In the genomic region with DNA sequence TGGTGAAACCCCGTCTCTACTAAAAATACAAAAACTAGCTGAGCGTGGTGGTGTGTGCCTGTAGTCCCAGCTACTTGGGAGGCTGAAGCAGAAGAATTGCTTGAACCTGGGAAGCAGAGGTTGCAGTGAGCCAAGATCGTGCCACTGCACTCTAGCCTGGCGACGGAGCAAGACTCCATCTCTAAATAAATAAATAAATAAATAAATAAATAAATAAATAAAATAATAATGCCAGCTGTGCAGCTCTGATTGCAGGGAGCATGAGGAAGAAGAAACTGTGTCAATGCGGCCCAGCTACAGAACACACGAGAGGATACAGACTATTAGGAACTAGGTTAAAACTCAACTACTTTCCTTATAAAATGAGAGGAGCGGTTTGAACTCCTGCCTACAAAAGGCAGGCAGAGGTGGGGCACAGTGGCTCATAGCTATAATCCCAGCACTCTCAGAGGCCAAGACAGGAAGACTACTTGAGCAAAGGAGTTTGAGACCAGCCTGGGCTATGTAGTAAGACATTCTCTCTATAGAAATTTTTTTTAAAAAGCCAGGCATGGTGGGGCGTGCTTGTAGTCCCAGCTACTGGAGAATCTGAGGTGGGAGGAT, we compare ENCODE assay signal across 1 cellular context.
TF ChIP-seq lines count a peak whose summit lies in the region.

No MANE protein-coding gene starts in this region.

TF ChIP-seq in HEK293, 187 proteins besides CTCF, POLR2A, EP300 and RAD21:
- TF ChIP-seq ZNF394 (tag by site-specific recombination; IDR thresholded peaks at IDR 0.05; ENCODE audit: borderline replicate concordance) (peak; percentile 75; the same call in 1 of the 2 replicates), ZNF266 (tag by site-specific recombination; IDR thresholded peaks at IDR 0.05; ENCODE audit: low read depth) (0 out of 2 replicates have a peak, but pooled peaks have one; percentile 27), ZNF791 (tag by site-specific recombination; IDR thresholded peaks at IDR 0.05) (0 out of 2 replicates have a peak, but pooled peaks have one; percentile 18), ZNF654 (tag by site-specific recombination; IDR thresholded peaks at IDR 0.05; ENCODE audit: low read depth) (peak; percentile 26), ZNF558 (tag by site-specific recombination; IDR thresholded peaks at IDR 0.05) (0 out of 2 replicates have a peak, but pooled peaks have one; percentile 29), ZNF140 (tag by site-specific recombination; IDR thresholded peaks at IDR 0.05) (0 out of 2 replicates have a peak, but pooled peaks have one; percentile 14), ZNF426 (tag by site-specific recombination; IDR thresholded peaks at IDR 0.05) (peak; percentile 57), ZNF555 (tag by site-specific recombination; conservative IDR thresholded peaks at IDR 0.05) (peak; percentile 43), ZBTB8A (tag by site-specific recombination; IDR thresholded peaks at IDR 0.05) (0 out of 2 replicates have a peak, but pooled peaks have one; percentile 39)
- TF ChIP-seq, protein P1, sequence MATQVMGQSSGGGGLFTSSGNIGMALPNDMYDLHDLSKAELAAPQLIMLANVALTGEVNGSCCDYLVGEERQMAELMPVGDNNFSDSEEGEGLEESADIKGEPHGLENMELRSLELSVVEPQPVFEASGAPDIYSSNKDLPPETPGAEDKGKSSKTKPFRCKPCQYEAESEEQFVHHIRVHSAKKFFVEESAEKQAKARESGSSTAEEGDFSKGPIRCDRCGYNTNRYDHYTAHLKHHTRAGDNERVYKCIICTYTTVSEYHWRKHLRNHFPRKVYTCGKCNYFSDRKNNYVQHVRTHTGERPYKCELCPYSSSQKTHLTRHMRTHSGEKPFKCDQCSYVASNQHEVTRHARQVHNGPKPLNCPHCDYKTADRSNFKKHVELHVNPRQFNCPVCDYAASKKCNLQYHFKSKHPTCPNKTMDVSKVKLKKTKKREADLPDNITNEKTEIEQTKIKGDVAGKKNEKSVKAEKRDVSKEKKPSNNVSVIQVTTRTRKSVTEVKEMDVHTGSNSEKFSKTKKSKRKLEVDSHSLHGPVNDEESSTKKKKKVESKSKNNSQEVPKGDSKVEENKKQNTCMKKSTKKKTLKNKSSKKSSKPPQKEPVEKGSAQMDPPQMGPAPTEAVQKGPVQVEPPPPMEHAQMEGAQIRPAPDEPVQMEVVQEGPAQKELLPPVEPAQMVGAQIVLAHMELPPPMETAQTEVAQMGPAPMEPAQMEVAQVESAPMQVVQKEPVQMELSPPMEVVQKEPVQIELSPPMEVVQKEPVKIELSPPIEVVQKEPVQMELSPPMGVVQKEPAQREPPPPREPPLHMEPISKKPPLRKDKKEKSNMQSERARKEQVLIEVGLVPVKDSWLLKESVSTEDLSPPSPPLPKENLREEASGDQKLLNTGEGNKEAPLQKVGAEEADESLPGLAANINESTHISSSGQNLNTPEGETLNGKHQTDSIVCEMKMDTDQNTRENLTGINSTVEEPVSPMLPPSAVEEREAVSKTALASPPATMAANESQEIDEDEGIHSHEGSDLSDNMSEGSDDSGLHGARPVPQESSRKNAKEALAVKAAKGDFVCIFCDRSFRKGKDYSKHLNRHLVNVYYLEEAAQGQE (tag by site-specific recombination; IDR thresholded peaks at IDR 0.05) = 0 out of 2 replicates have a peak, but pooled peaks have one; percentile 24
- TF ChIP-seq, protein P2, sequence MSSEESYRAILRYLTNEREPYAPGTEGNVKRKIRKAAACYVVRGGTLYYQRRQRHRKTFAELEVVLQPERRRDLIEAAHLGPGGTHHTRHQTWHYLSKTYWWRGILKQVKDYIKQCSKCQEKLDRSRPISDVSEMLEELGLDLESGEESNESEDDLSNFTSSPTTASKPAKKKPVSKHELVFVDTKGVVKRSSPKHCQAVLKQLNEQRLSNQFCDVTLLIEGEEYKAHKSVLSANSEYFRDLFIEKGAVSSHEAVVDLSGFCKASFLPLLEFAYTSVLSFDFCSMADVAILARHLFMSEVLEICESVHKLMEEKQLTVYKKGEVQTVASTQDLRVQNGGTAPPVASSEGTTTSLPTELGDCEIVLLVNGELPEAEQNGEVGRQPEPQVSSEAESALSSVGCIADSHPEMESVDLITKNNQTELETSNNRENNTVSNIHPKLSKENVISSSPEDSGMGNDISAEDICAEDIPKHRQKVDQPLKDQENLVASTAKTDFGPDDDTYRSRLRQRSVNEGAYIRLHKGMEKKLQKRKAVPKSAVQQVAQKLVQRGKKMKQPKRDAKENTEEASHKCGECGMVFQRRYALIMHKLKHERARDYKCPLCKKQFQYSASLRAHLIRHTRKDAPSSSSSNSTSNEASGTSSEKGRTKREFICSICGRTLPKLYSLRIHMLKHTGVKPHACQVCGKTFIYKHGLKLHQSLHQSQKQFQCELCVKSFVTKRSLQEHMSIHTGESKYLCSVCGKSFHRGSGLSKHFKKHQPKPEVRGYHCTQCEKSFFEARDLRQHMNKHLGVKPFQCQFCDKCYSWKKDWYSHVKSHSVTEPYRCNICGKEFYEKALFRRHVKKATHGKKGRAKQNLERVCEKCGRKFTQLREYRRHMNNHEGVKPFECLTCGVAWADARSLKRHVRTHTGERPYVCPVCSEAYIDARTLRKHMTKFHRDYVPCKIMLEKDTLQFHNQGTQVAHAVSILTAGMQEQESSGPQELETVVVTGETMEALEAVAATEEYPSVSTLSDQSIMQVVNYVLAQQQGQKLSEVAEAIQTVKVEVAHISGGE (tag by site-specific recombination; conservative IDR thresholded peaks at IDR 0.05; ENCODE audit: low read depth) = peak; percentile 56
- TF ChIP-seq, protein P3, sequence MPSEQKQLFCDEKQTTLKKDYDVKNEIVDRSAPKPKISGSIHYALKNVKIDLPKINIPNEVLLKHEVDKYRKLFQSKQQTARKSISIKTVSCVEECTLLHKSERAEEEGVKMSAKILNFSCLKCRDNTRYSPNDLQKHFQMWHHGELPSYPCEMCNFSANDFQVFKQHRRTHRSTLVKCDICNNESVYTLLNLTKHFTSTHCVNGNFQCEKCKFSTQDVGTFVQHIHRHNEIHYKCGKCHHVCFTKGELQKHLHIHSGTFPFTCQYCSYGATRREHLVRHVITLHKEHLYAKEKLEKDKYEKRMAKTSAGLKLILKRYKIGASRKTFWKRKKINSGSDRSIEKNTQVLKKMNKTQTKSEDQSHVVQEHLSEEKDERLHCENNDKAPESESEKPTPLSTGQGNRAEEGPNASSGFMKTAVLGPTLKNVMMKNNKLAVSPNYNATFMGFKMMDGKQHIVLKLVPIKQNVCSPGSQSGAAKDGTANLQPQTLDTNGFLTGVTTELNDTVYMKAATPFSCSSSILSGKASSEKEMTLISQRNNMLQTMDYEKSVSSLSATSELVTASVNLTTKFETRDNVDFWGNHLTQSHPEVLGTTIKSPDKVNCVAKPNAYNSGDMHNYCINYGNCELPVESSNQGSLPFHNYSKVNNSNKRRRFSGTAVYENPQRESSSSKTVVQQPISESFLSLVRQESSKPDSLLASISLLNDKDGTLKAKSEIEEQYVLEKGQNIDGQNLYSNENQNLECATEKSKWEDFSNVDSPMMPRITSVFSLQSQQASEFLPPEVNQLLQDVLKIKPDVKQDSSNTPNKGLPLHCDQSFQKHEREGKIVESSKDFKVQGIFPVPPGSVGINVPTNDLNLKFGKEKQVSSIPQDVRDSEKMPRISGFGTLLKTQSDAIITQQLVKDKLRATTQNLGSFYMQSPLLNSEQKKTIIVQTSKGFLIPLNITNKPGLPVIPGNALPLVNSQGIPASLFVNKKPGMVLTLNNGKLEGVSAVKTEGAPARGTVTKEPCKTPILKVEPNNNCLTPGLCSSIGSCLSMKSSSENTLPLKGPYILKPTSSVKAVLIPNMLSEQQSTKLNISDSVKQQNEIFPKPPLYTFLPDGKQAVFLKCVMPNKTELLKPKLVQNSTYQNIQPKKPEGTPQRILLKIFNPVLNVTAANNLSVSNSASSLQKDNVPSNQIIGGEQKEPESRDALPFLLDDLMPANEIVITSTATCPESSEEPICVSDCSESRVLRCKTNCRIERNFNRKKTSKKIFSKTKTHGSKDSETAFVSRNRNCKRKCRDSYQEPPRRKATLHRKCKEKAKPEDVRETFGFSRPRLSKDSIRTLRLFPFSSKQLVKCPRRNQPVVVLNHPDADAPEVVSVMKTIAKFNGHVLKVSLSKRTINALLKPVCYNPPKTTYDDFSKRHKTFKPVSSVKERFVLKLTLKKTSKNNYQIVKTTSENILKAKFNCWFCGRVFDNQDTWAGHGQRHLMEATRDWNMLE (tag by site-specific recombination; conservative IDR thresholded peaks at IDR 0.05; ENCODE audit: low read depth) = peak; percentile 78
